ENCODE assay signal across 1 cellular context in genomic region chr19:45691516-45692186, GRCh38.
TF ChIP-seq lines count a peak whose summit lies in the region.

Gene SNRPD2, minus strand, starts transcription at chr19:45691953. Its CDS starts 65 bp downstream, at chr19:45691888.

TF ChIP-seq in K562, 482 proteins besides CTCF, POLR2A, EP300 and RAD21 (continued from another document and continues in another):
- TF ChIP-seq, protein P1, sequence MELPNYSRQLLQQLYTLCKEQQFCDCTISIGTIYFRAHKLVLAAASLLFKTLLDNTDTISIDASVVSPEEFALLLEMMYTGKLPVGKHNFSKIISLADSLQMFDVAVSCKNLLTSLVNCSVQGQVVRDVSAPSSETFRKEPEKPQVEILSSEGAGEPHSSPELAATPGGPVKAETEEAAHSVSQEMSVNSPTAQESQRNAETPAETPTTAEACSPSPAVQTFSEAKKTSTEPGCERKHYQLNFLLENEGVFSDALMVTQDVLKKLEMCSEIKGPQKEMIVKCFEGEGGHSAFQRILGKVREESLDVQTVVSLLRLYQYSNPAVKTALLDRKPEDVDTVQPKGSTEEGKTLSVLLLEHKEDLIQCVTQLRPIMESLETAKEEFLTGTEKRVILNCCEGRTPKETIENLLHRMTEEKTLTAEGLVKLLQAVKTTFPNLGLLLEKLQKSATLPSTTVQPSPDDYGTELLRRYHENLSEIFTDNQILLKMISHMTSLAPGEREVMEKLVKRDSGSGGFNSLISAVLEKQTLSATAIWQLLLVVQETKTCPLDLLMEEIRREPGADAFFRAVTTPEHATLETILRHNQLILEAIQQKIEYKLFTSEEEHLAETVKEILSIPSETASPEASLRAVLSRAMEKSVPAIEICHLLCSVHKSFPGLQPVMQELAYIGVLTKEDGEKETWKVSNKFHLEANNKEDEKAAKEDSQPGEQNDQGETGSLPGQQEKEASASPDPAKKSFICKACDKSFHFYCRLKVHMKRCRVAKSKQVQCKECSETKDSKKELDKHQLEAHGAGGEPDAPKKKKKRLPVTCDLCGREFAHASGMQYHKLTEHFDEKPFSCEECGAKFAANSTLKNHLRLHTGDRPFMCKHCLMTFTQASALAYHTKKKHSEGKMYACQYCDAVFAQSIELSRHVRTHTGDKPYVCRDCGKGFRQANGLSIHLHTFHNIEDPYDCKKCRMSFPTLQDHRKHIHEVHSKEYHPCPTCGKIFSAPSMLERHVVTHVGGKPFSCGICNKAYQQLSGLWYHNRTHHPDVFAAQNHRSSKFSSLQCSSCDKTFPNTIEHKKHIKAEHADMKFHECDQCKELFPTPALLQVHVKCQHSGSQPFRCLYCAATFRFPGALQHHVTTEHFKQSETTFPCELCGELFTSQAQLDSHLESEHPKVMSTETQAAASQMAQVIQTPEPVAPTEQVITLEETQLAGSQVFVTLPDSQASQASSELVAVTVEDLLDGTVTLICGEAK (IDR thresholded peaks at IDR 0.05) = peak; percentile 97
- TF ChIP-seq, protein P1 (CRISPR knock-in tag; IDR thresholded peaks at IDR 0.05) = no peak
- TF ChIP-seq SPI1 (IDR thresholded peaks at IDR 0.05; ENCODE audit: borderline replicate concordance, low read depth, low read length) (peak; percentile 98), MGA (IDR thresholded peaks at IDR 0.05) (peak; percentile 65; the same call in 1 of the 2 replicates), KAT8 (IDR thresholded peaks at IDR 0.05; ENCODE audit: low read depth) (no peak), MYC (IDR thresholded peaks at IDR 0.05; ENCODE audit: low read depth, low read length) (peak; percentile 92), MYC (CRISPR knock-in tag; IDR thresholded peaks at IDR 0.05; ENCODE audit: borderline replicate concordance, low read depth) (peak; percentile 80), FOXJ2 (tag; IDR thresholded peaks at IDR 0.05) (peak; percentile 85), ZNF384 (IDR thresholded peaks at IDR 0.05; ENCODE audit: low read depth, low read length) (no peak), ELF1 (tag; IDR thresholded peaks at IDR 0.05) (peak; percentile 76), SIX5 (IDR thresholded peaks at IDR 0.05; ENCODE audit: borderline replicate concordance in 1 of 2, insufficient read depth in 1 of 2, low read depth in 1 of 2, low read length in 2 of 2) (no peak), RFX1 (IDR thresholded peaks at IDR 0.05) (peak; percentile 90), PCBP2 (IDR thresholded peaks at IDR 0.05; ENCODE audit: low read depth, low read length, poor library complexity, severe bottlenecking) (no peak), VEZF1 (CRISPR knock-in tag; IDR thresholded peaks at IDR 0.05) (peak; percentile 82), FOXP1 (CRISPR knock-in tag; IDR thresholded peaks at IDR 0.05) (peak; percentile 16; the same call in 1 of the 2 replicates), ZNF778 (CRISPR knock-in tag; IDR thresholded peaks at IDR 0.05) (no peak), ZNF395 (CRISPR knock-in tag; IDR thresholded peaks at IDR 0.05) (peak; percentile 59), HLTF (IDR thresholded peaks at IDR 0.05) (peak; percentile 77; the same call in 1 of the 2 replicates), MEIS2 (IDR thresholded peaks at IDR 0.05; ENCODE audit: partially characterized antibody) (peak; percentile 3), ADNP (tag; IDR thresholded peaks at IDR 0.05) (no peak), KLF1 (tag; IDR thresholded peaks at IDR 0.05) (peak; percentile 53; the same call in 1 of the 2 replicates), CREB1 (IDR thresholded peaks at IDR 0.05) (no peak), CREB1 (CRISPR knock-in tag; IDR thresholded peaks at IDR 0.05) (no peak), NEUROD1 (IDR thresholded peaks at IDR 0.05; ENCODE audit: borderline replicate concordance, low read depth, low read length, partially characterized antibody) (peak; percentile 77), XRCC3 (IDR thresholded peaks at IDR 0.05) (no peak), ZNF316 (IDR thresholded peaks at IDR 0.05) (0 out of 2 replicates have a peak, but pooled peaks have one; percentile 33), POLR2AphosphoS5 (IDR thresholded peaks at IDR 0.05; ENCODE audit: control insufficient read depth, insufficient read depth, low read depth, low read length) (peak; percentile 97), ZBED1 (IDR thresholded peaks at IDR 0.05) (peak; percentile 29; the same call in 1 of the 2 replicates), HOXB6 (CRISPR knock-in tag; IDR thresholded peaks at IDR 0.05; ENCODE audit: borderline replicate concordance) (no peak), ZNF717 (CRISPR knock-in tag; IDR thresholded peaks at IDR 0.05) (no peak)
- TF ChIP-seq, protein P2, sequence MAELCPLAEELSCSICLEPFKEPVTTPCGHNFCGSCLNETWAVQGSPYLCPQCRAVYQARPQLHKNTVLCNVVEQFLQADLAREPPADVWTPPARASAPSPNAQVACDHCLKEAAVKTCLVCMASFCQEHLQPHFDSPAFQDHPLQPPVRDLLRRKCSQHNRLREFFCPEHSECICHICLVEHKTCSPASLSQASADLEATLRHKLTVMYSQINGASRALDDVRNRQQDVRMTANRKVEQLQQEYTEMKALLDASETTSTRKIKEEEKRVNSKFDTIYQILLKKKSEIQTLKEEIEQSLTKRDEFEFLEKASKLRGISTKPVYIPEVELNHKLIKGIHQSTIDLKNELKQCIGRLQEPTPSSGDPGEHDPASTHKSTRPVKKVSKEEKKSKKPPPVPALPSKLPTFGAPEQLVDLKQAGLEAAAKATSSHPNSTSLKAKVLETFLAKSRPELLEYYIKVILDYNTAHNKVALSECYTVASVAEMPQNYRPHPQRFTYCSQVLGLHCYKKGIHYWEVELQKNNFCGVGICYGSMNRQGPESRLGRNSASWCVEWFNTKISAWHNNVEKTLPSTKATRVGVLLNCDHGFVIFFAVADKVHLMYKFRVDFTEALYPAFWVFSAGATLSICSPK (IDR thresholded peaks at IDR 0.05; ENCODE audit: borderline replicate concordance) = no peak
